In the genomic region with DNA sequence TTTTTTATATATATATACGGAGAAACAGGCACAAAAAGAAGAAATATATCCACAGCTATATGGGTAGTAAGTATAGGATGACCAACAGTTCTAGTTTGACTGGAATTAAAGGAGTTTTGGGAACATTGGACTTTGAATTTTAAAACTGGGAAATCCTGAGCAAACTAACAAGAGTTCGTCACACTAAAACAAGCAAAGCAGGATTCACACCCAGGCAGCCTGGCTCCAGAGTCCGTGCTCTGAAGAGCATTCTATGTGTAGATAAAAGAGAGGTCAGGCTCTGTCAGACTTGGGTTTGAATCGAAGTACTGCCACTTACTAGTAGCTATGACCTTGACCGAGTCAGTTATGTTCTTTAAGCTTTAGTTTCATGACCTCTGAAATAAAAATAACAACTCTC, we compare ENCODE assay signal across 26 cellular contexts.
"Had no signal": no experiment of that assay in that cellular context is flagged by ENCODE, and none has a peak within 500 bp of the region (broad histone marks: within the 10 kb centered on the region; RNA-seq: fewer than 3 reads in every experiment).

No MANE protein-coding gene starts in this region.

- DNase-seq: colonic mucosa; cortex of kidney; dermis blood vessel endothelial cell; dorsolateral prefrontal cortex; effector CD4-positive, alpha-beta T cell; effector CD8-positive, alpha-beta T cell; effector memory CD4-positive, alpha-beta T cell; effector memory CD8-positive, alpha-beta T cell; endodermal cell; erythroblast; esophagus squamous epithelium; foreskin fibroblast; foreskin keratinocyte; foreskin melanocyte; gastrocnemius medialis; glutamatergic neuron; head of caudate nucleus had no signal

- H3K27me3 ChIP-seq: colonic mucosa, dorsolateral prefrontal cortex, esophagus muscularis mucosa, esophagus squamous epithelium, foreskin keratinocyte, gastrocnemius medialis, gastroesophageal sphincter had no signal

- FAIRE-seq: colon, endometrium, endothelial cell of umbilical vein, frontal cortex had no signal

- H3K27ac ChIP-seq: colonic mucosa, coronary artery, dorsolateral prefrontal cortex, epithelial cell of prostate, esophagus muscularis mucosa, esophagus squamous epithelium, foreskin keratinocyte, gastrocnemius medialis, gastroesophageal sphincter had no signal

- H3K36me3 ChIP-seq: colonic mucosa, esophagus muscularis mucosa, esophagus squamous epithelium, gastrocnemius medialis had no signal

- ATAC-seq: effector memory CD8-positive, alpha-beta T cell; esophagus mucosa; foreskin keratinocyte; gastrocnemius medialis; gastroesophageal sphincter had no signal

- H3K9me3 ChIP-seq: colonic mucosa, esophagus muscularis mucosa, esophagus squamous epithelium, gastrocnemius medialis, gastroesophageal sphincter had no signal

- H3K4me1 ChIP-seq: colonic mucosa, esophagus muscularis mucosa, esophagus squamous epithelium, foreskin keratinocyte, gastrocnemius medialis, gastroesophageal sphincter had no signal

- H3K4me3 ChIP-seq: colonic mucosa, coronary artery, dorsolateral prefrontal cortex, esophagus muscularis mucosa, esophagus squamous epithelium, gastrocnemius medialis, gastroesophageal sphincter had no signal
